In genomic region chr12:101763246-101763931, GRCh38 we compare ENCODE assay signal across 18 cellular contexts. TPM values are rescaled to one million over a fixed set of nuclear protein-coding genes. Genes with fewer than 3 reads are reported as not detected.
DNase-seq lines count a peak whose midpoint lies in the region; ATAC-seq and TF ChIP-seq lines count a peak whose summit lies in the region.
"Had no signal": no experiment of that assay in that cellular context is flagged by ENCODE, and none has a peak within 500 bp of the region (broad histone marks: within the 10 kb centered on the region; RNA-seq: fewer than 3 reads in every experiment).

No MANE protein-coding gene starts in this region.

- TF ChIP-seq POLR2A in vagina (IDR thresholded peaks at IDR 0.05): no peak

- H3K27me3 ChIP-seq in esophagus (ENCODE audit: control insufficient read depth in 1 of 2, insufficient read depth in 2 of 2, low read length in 2 of 2) (no peaks in the 10 kb centered on the region), muscle layer of colon (ENCODE audit: control insufficient read depth in 1 of 2, insufficient read depth in 2 of 2, low read length in 2 of 2) (no peaks in the 10 kb centered on the region), vagina (no peaks in the 10 kb centered on the region)
- H3K27me3 ChIP-seq: body of pancreas, tibial nerve had no signal

- TF ChIP-seq CTCF in 22Rv1 (IDR thresholded peaks at IDR 0.05) (no peak), vagina (IDR thresholded peaks at IDR 0.05) (no peak)

- 72 to 77% methylated on average over 6 of the region's 6 CpGs for WGBS in esophagus, 2 donors

- ATAC-seq in HG02798 (IDR thresholded peaks at IDR 0.05; ENCODE audit: poor library complexity, unreplicated experiment) (no peak), HG02623 (IDR thresholded peaks at IDR 0.05; ENCODE audit: unreplicated experiment) (no peak), HG03342 (IDR thresholded peaks at IDR 0.05; ENCODE audit: unreplicated experiment) (no peak)
- ATAC-seq: body of pancreas had no signal

- H3K9ac ChIP-seq in muscle layer of colon (ENCODE audit: low read length): no peak overlapping the region

- H3K4me1 ChIP-seq in esophagus (ENCODE audit: control insufficient read depth in 2 of 2, insufficient read depth in 2 of 2, low read length in 1 of 2): peaks cover 0 to 7% of the 10 kb centered on the region in 2 donors
- no peaks in the 10 kb centered on the region for H3K4me1 ChIP-seq in muscle layer of colon (ENCODE audit: insufficient read depth, low read length)
- H3K4me1 ChIP-seq in vagina: peaks cover 9% of the 10 kb centered on the region
- H3K4me1 ChIP-seq: body of pancreas had no signal

- no peak overlapping the region for H3K4me3 ChIP-seq in esophagus (ENCODE audit: low read depth in 1 of 2, low read length in 2 of 2)
- H3K4me3 ChIP-seq in muscle layer of colon (ENCODE audit: low read depth in 1 of 2, low read length in 2 of 2): no peak overlapping the region
- no peak overlapping the region for H3K4me3 ChIP-seq in vagina
- H3K4me3 ChIP-seq: body of pancreas, tibial nerve had no signal

- H3K27ac ChIP-seq in 22Rv1 (peak overlapping the region; percentile 68), esophagus (ENCODE audit: low read depth in 2 of 2, low read length in 1 of 2) (peak overlapping the region; percentile 60 to 78), muscle layer of colon (ENCODE audit: low read depth, low read length) (peak overlapping the region; percentile 7), vagina (no peak overlapping the region)
- H3K27ac ChIP-seq: body of pancreas had no signal

- intact Hi-C loops in vagina (cut with DNase I): no loop called here

- peaks cover 2% of the 10 kb centered on the region in 2 donors for H3K36me3 ChIP-seq in esophagus (ENCODE audit: control insufficient read depth in 2 of 2, insufficient read depth in 2 of 2, low read length in 1 of 2)
- H3K36me3 ChIP-seq in muscle layer of colon (ENCODE audit: insufficient read depth, low read length): peaks cover 9% of the 10 kb centered on the region
- peaks cover 0 to 33% of the 10 kb centered on the region in 2 donors for H3K36me3 ChIP-seq in vagina

- DNase-seq in MV-4-11 (lab: John Stamatoyannopoulos, UW) (peak; percentile 70), vagina (ENCODE audit: extremely low spot score in 2 of 2) (no peak)
- DNase-seq: activated CD4-positive, alpha-beta T cell treated with anti-CD3 and anti-CD28 coated beads, Interleukin-2, amount 10 ng/mL, durations not matched to agents 24 days and 14 days; DMS153; effector memory CD4-positive, alpha-beta T cell; foreskin melanocyte; islet precursor cell; NCI-H1105; SW 1271 had no signal

- H3K9me3 ChIP-seq in esophagus (ENCODE audit: control insufficient read depth in 2 of 2, insufficient read depth in 1 of 2, low read depth in 1 of 2, low read length in 1 of 2): no peaks in the 10 kb centered on the region
- no peaks in the 10 kb centered on the region for H3K9me3 ChIP-seq in muscle layer of colon (ENCODE audit: low read length)
- no peaks in the 10 kb centered on the region for H3K9me3 ChIP-seq in vagina
- H3K9me3 ChIP-seq: body of pancreas, tibial nerve had no signal

RNA-seq across cellular contexts. Expression of gene SYCP3, which starts 24.1 kb away (rescaled TPM):
- polyA plus RNA-seq in esophagus: under 1 TPM; 0.07 to 0.33 TPM
- total RNA-seq in vagina: not detected
- total RNA-seq: HT1080 had no signal
